In genomic region chr7:111126987-111127386, GRCh38 we compare ENCODE assay signal across 19 cellular contexts. TPM values are rescaled to one million over a fixed set of nuclear protein-coding genes. Genes with fewer than 3 reads are reported as not detected.
DNase-seq lines count a peak whose midpoint lies in the region; ATAC-seq and TF ChIP-seq lines count a peak whose summit lies in the region.
"Had no signal": no experiment of that assay in that cellular context is flagged by ENCODE, and none has a peak within 500 bp of the region (broad histone marks: within the 10 kb centered on the region; RNA-seq: fewer than 3 reads in every experiment).

No MANE protein-coding gene starts in this region.

- no peaks in the 10 kb centered on the region for H3K27me3 Mint-ChIP-seq in MCF 10A (ENCODE audit: insufficient read depth, unreplicated experiment)
- H3K27me3 Mint-ChIP-seq: activated CD4-positive, alpha-beta T cell treated with anti-CD3 and anti-CD28 coated beads for 36 hours; dendritic cell treated with granulocyte-macrophage colony-stimulating factor and Interleukin-4, amounts not matched to agents 40 ng/mL and 50 ng/mL, for 4 days; T-cell had no signal

- H3K36me3 ChIP-seq in breast epithelium, result no peaks in the 10 kb centered on the region
- H3K36me3 ChIP-seq: ovary, suprapubic skin had no signal

- H3K27ac ChIP-seq in breast epithelium (no peak overlapping the region), RWPE1 (no peak overlapping the region)
- H3K27ac ChIP-seq: ovary, PC-9, suprapubic skin had no signal

- H3K4me3 ChIP-seq in breast epithelium (no peak overlapping the region), epithelial cell of esophagus (ENCODE audit: low read length) (no peak overlapping the region)
- H3K4me3 ChIP-seq: ovary, PC-9, suprapubic skin had no signal

- no peaks in the 10 kb centered on the region for H3K36me3 Mint-ChIP-seq in MCF 10A (ENCODE audit: insufficient read depth, unreplicated experiment)
- no peaks in the 10 kb centered on the region for H3K36me3 Mint-ChIP-seq in stimulated activated effector memory CD8-positive, alpha-beta T cell treated with anti-CD3 and anti-CD28 coated beads, Interleukin-12 subunit alpha, Interleukin-12 subunit beta, amount 100 ng/mL, for 72 hours

- TF ChIP-seq CTCF in MCF 10A (IDR thresholded peaks at IDR 0.05; ENCODE audit: unreplicated experiment) (no peak), breast epithelium (IDR thresholded peaks at IDR 0.05) (no peak), RWPE1 (conservative IDR thresholded peaks at IDR 0.05; ENCODE audit: low read depth) (no peak), epithelial cell of esophagus (IDR thresholded peaks at IDR 0.05; ENCODE audit: insufficient read depth, low read depth, low read length, missing control alignments) (no peak)

- H3K9me3 Mint-ChIP-seq in MCF 10A (ENCODE audit: unreplicated experiment), result no peaks in the 10 kb centered on the region
- no peaks in the 10 kb centered on the region for H3K9me3 Mint-ChIP-seq in stimulated activated effector memory CD8-positive, alpha-beta T cell treated with anti-CD3 and anti-CD28 coated beads, Interleukin-12 subunit alpha, Interleukin-12 subunit beta, amount 100 ng/mL, for 72 hours
- H3K9me3 Mint-ChIP-seq: dendritic cell treated with granulocyte-macrophage colony-stimulating factor and Interleukin-4, amounts not matched to agents 40 ng/mL and 50 ng/mL, for 4 days had no signal

- intact Hi-C loops in MCF 10A (cut with micrococcal nuclease) (no loop called here), breast epithelium (cut with DNase I; ENCODE audit: low total_unique reads) (no loop called here)

- BruUV-seq in MCF 10A (replicated peaks; lab: Mats Ljungman, UMichigan), result no TSS peak

- H3K27me3 ChIP-seq in breast epithelium, result no peaks in the 10 kb centered on the region
- H3K27me3 ChIP-seq: suprapubic skin had no signal

- no peaks in the 10 kb centered on the region for H3K4me1 Mint-ChIP-seq in MCF 10A (ENCODE audit: insufficient read depth, unreplicated experiment)
- no peaks in the 10 kb centered on the region for H3K4me1 Mint-ChIP-seq in stimulated activated effector memory CD8-positive, alpha-beta T cell treated with anti-CD3 and anti-CD28 coated beads, Interleukin-12 subunit alpha, Interleukin-12 subunit beta, amount 100 ng/mL, for 72 hours
- H3K4me1 Mint-ChIP-seq: activated CD4-positive, alpha-beta T cell treated with anti-CD3 and anti-CD28 coated beads for 36 hours; T-cell had no signal

- no peak overlapping the region for H3K27ac Mint-ChIP-seq in MCF 10A (ENCODE audit: low read depth, unreplicated experiment)
- no peak overlapping the region for H3K27ac Mint-ChIP-seq in stimulated activated effector memory CD8-positive, alpha-beta T cell treated with anti-CD3 and anti-CD28 coated beads, Interleukin-12 subunit alpha, Interleukin-12 subunit beta, amount 100 ng/mL, for 72 hours
- H3K27ac Mint-ChIP-seq: activated CD4-positive, alpha-beta T cell treated with anti-CD3 and anti-CD28 coated beads for 36 hours; dendritic cell treated with granulocyte-macrophage colony-stimulating factor and Interleukin-4, amounts not matched to agents 40 ng/mL and 50 ng/mL, for 4 days; T-cell had no signal

- no peaks in the 10 kb centered on the region for H3K4me1 ChIP-seq in breast epithelium
- H3K4me1 ChIP-seq: suprapubic skin had no signal

- peak; percentile 55 for DNase-seq in MCF 10A (ENCODE audit: unreplicated experiment)
- DNase-seq in breast epithelium (ENCODE audit: low spot score in 2 of 2), result no peak
- peak; percentile 12 for DNase-seq in RWPE1 (ENCODE audit: low spot score)
- DNase-seq in epithelial cell of esophagus (ENCODE audit: low read depth), result peak; percentile 62
- no peak for DNase-seq in stimulated activated effector memory CD8-positive, alpha-beta T cell treated with anti-CD3 and anti-CD28 coated beads, Interleukin-12 subunit alpha, Interleukin-12 subunit beta, amount 100 ng/mL, for 72 hours (ENCODE audit: low spot score in 2 of 2)
- no peak for DNase-seq in inferior parietal cortex (ENCODE audit: extremely low spot score)
- DNase-seq in stimulated activated naive CD4-positive, alpha-beta T cell treated with Interleukin-2 at 50 U/mL for 16 hours (lab: John Stamatoyannopoulos, UW), result no peak
- DNase-seq: 8988T; activated CD4-positive, alpha-beta T cell treated with anti-CD3 and anti-CD28 coated beads for 36 hours; activated T-cell treated with anti-CD3 and anti-CD28 coated beads for 4 hours; NCI-H1105 treated with DMSO at 0.1 percent for 48 hours; NCI-H345; ovary; PC-9; stimulated activated CD4-positive, alpha-beta T cell treated with anti-CD3 and anti-CD28 coated beads, Interleukin-12 subunit alpha, Interleukin-12 subunit beta, amount 100 ng/mL, for 4 hours; T-cell had no signal

- no peaks in the 10 kb centered on the region for H3K9me3 ChIP-seq in breast epithelium
- H3K9me3 ChIP-seq: ovary, suprapubic skin had no signal

- CTCF ChIA-PET in MCF 10A (lab: Yijun Ruan, JAX), result no interaction called here
- CTCF ChIA-PET in RWPE1 (lab: Yijun Ruan, JAX), result interaction anchor here (0.6 to 1.2 kb wide), 3 partner anchors 11 to 614 kb away, joined by 3 read pairs; no protein-coding TSS in a partner anchor

- no peak for TF ChIP-seq POLR2A in breast epithelium (IDR thresholded peaks at IDR 0.05)

- no peak overlapping the region for H3K4me3 Mint-ChIP-seq in MCF 10A (ENCODE audit: unreplicated experiment)
- H3K4me3 Mint-ChIP-seq in stimulated activated effector memory CD8-positive, alpha-beta T cell treated with anti-CD3 and anti-CD28 coated beads, Interleukin-12 subunit alpha, Interleukin-12 subunit beta, amount 100 ng/mL, for 72 hours, result no peak overlapping the region
- H3K4me3 Mint-ChIP-seq: activated CD4-positive, alpha-beta T cell treated with anti-CD3 and anti-CD28 coated beads for 36 hours; dendritic cell treated with granulocyte-macrophage colony-stimulating factor and Interleukin-4, amounts not matched to agents 40 ng/mL and 50 ng/mL, for 4 days; T-cell had no signal

- POLR2A ChIA-PET in MCF 10A (lab: Yijun Ruan, JAX), result interaction anchor here (0.5 to 2.1 kb wide), 3 partner anchors 14 to 133 kb away, joined by 3 to 9 read pairs (median 3); no protein-coding TSS in a partner anchor
- POLR2A ChIA-PET in RWPE1 (lab: Yijun Ruan, JAX; ENCODE audit: low non-redundant PET), result no interaction called here

- peak; percentile 51 for ATAC-seq in stimulated activated effector memory CD8-positive, alpha-beta T cell treated with anti-CD3 and anti-CD28 coated beads, Interleukin-12 subunit alpha, Interleukin-12 subunit beta, amount 100 ng/mL, for 72 hours
- no peak for ATAC-seq in GM18858 (IDR thresholded peaks at IDR 0.05; ENCODE audit: unreplicated experiment)
- ATAC-seq: activated CD4-positive, alpha-beta T cell treated with anti-CD3 and anti-CD28 coated beads for 36 hours; T-cell had no signal

RNA-seq across cellular contexts. Expression of gene LRRN3, which starts 36.1 kb away (rescaled TPM):
- total RNA-seq in MCF 10A (2022), result not detected in 2 replicates
- 1 to 10 TPM; 1.6 to 2.4 (median 1.6) TPM for total RNA-seq in breast epithelium
- total RNA-seq: PC-9 had no signal

Comparison
In these comparisons a context has a peak if more than half of its experiments do, and no peak if none do; other contexts are left out.
1. DNase-seq: peak in MCF 10A (single experiment), RWPE1 (single experiment) and epithelial cell of esophagus (single experiment); none in breast epithelium (0 of 2), stimulated activated effector memory CD8-positive, alpha-beta T cell treated with anti-CD3 and anti-CD28 coated beads, Interleukin-12 subunit alpha, Interleukin-12 subunit beta, amount 100 ng/mL, for 72 hours (0 of 2), inferior parietal cortex (single experiment) and stimulated activated naive CD4-positive, alpha-beta T cell treated with Interleukin-2 at 50 U/mL for 16 hours (single experiment).